Comparison of ENCODE assay signal across 19 cellular contexts in genomic region chr16:24463196-24463945, GRCh38.
"Had no signal": no experiment of that assay in that cellular context is flagged by ENCODE, and none has a peak within 500 bp of the region (broad histone marks: within the 10 kb centered on the region; RNA-seq: fewer than 3 reads in every experiment).

No MANE protein-coding gene starts in this region.

- H3K27ac ChIP-seq: ascending aorta, esophagus squamous epithelium, left lung, skin epidermis, VCaP had no signal

- ATAC-seq: left lung; right cardiac atrium; stimulated activated naive CD8-positive, alpha-beta T cell treated with anti-CD3 and anti-CD28 coated beads, Interleukin-15, amount 100 ng/mL, for 72 hours had no signal

- H3K36me3 Mint-ChIP-seq: activated naive CD4-positive, alpha-beta T cell treated with anti-CD3 and anti-CD28 coated beads, Interleukin-2, amount 50 U/mL, for 24 hours; type B pancreatic cell had no signal

- H3K4me3 Mint-ChIP-seq: activated naive CD4-positive, alpha-beta T cell treated with anti-CD3 and anti-CD28 coated beads, Interleukin-2, amount 50 U/mL, for 24 hours; central memory CD8-positive, alpha-beta T cell; stimulated activated naive CD8-positive, alpha-beta T cell treated with anti-CD3 and anti-CD28 coated beads, Interleukin-15, amount 100 ng/mL, for 72 hours; type B pancreatic cell had no signal

- H3K4me3 ChIP-seq: ascending aorta, esophagus squamous epithelium, left lung, skin epidermis had no signal

- H3K9me3 Mint-ChIP-seq: activated naive CD4-positive, alpha-beta T cell treated with anti-CD3 and anti-CD28 coated beads, Interleukin-2, amount 50 U/mL, for 24 hours; central memory CD8-positive, alpha-beta T cell; type B pancreatic cell had no signal

- DNase-seq: activated CD4-positive, CD25-positive, alpha-beta regulatory T cell treated with anti-CD3 and anti-CD28 coated beads, Interleukin-2, amount 50 U/mL, for 72 hours; activated gamma-delta T cell; cortex of kidney; esophagus squamous epithelium; kidney; left lung; right cardiac atrium; stimulated activated CD4-positive, alpha-beta T cell treated with anti-CD3 and anti-CD28 coated beads, Interleukin-15, amount 100 ng/mL, for 24 hours; stimulated activated CD4-positive, alpha-beta T cell treated with anti-CD3 and anti-CD28 coated beads, Interleukin-4, amount 100 ng/mL, for 1 hour; stimulated activated naive CD8-positive, alpha-beta T cell treated with anti-CD3 and anti-CD28 coated beads, Interleukin-15, amount 100 ng/mL, for 72 hours; T-helper 1 cell; T-helper 9 cell had no signal

- H3K4me1 Mint-ChIP-seq: activated naive CD4-positive, alpha-beta T cell treated with anti-CD3 and anti-CD28 coated beads, Interleukin-2, amount 50 U/mL, for 24 hours; central memory CD8-positive, alpha-beta T cell; stimulated activated naive CD8-positive, alpha-beta T cell treated with anti-CD3 and anti-CD28 coated beads, Interleukin-15, amount 100 ng/mL, for 72 hours had no signal

- H3K27ac Mint-ChIP-seq: activated naive CD4-positive, alpha-beta T cell treated with anti-CD3 and anti-CD28 coated beads, Interleukin-2, amount 50 U/mL, for 24 hours; progenitor cell of endocrine pancreas; stimulated activated naive CD8-positive, alpha-beta T cell treated with anti-CD3 and anti-CD28 coated beads, Interleukin-15, amount 100 ng/mL, for 72 hours; type B pancreatic cell had no signal

- H3K27me3 ChIP-seq: ascending aorta, left lung had no signal

- H3K36me3 ChIP-seq: ascending aorta, esophagus squamous epithelium, left lung had no signal

- H3K9me3 ChIP-seq: ascending aorta, esophagus squamous epithelium had no signal

- H3K4me1 ChIP-seq: ascending aorta, esophagus squamous epithelium, left lung had no signal
